1 cellular context compared by ENCODE assay signal in the genomic region with DNA sequence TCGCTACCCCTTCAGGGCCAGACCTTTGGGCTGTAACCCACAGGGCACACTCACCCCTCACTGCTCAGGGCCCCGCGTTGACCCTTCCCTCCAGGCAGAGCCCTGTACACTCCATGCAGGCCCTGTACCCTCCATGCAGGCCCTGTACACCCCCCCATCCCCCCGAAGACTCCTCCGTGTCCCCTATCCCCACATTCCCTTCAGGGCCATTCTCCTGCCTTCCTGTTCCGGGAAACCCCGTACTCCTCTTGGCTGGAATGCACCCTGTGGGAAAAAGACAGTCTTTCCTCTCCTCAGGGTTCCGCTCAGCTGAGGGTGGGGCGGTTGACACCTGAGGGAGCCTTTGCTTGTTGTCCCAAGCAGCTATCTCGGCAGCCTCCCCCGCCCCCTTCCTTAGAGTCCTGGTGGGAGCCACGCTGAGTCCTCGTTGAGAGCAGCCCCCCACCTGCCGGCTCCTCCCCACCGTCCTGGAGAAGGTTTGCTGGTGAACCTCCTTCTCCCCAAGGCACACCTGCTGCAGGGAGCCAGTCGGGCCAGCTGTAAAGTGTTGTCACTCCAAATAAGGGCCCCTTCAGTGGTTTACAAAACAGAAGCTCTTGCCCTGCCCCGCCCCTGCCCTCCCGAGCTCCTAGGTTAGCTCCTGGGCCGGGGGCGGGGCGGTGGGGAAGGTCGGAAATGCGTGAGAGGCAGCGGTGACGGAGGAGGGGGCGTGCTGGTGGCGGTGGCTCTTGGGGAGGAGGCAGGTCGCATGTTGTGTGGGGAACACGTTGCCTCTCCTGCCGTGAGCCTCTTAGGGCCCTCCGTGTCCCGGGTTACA.
A peak's percentile ranks its signal among the peaks of the same experiment; 100 is the strongest.
TF ChIP-seq lines count a peak whose summit lies in the region.

No MANE protein-coding gene starts in this region.

TF ChIP-seq in IMR-90, 13 proteins besides CTCF, POLR2A, EP300 and RAD21:
- peak; percentile 45; the same call in 1 of the 2 replicates for TF ChIP-seq MXI1 (IDR thresholded peaks at IDR 0.05; ENCODE audit: borderline replicate concordance, low read depth, low read length)
- TF ChIP-seq BHLHE40 (IDR thresholded peaks at IDR 0.05; ENCODE audit: low read depth, low read length) = no peak
